Comparison of ENCODE assay signal across 1 cellular context in genomic region chr7:116227678-116228239, GRCh38.
TF ChIP-seq lines count a peak whose summit lies in the region.

No MANE protein-coding gene starts in this region.

TF ChIP-seq in SK-N-SH, 30 proteins besides CTCF, POLR2A, EP300 and RAD21 (continued from another document):
- TF ChIP-seq ZBTB33 (IDR thresholded peaks at IDR 0.05; ENCODE audit: borderline replicate concordance, low read depth), result peak; percentile 55; the same call in 1 of the 2 replicates
- TF ChIP-seq YY1 (IDR thresholded peaks at IDR 0.05; ENCODE audit: low read depth), result no peak
- no peak for TF ChIP-seq TAF1 (IDR thresholded peaks at IDR 0.05; ENCODE audit: borderline replicate concordance, low read depth, low read length)
- TF ChIP-seq GATA2 (CRISPR knock-in tag; IDR thresholded peaks at IDR 0.05), result peak; percentile 59; the same call in 1 of the 2 replicates
- no peak for TF ChIP-seq FOXM1 (IDR thresholded peaks at IDR 0.05; ENCODE audit: low read depth)
- TF ChIP-seq RCOR1 (IDR thresholded peaks at IDR 0.05; ENCODE audit: low read length), result peak; percentile 42; the same call in 1 of the 2 replicates
- peak; percentile 86 for TF ChIP-seq FOSL2 (IDR thresholded peaks at IDR 0.05; ENCODE audit: borderline replicate concordance, low read depth)
- TF ChIP-seq IRF3 (IDR thresholded peaks at IDR 0.05; ENCODE audit: low read depth, low read length), result no peak
- no peak for TF ChIP-seq REST (IDR thresholded peaks at IDR 0.05; ENCODE audit: low read depth, low read length)
- TF ChIP-seq EZH2phosphoT487 (IDR thresholded peaks at IDR 0.05; ENCODE audit: borderline replicate concordance, low read depth), result no peak
- 0 out of 2 replicates have a peak, but pooled peaks have one; percentile 3 for TF ChIP-seq USF1 (IDR thresholded peaks at IDR 0.05; ENCODE audit: borderline replicate concordance, low read depth)
TF ChIP-seq in SK-N-SH: peak in this region for 14.
